Comparison of ENCODE assay signal across 31 cellular contexts in genomic region chr16:1062895-1063294, GRCh38. TPM values are rescaled to one million over a fixed set of nuclear protein-coding genes. Genes with fewer than 3 reads are reported as not detected.
"Had no signal": no experiment of that assay in that cellular context is flagged by ENCODE, and none has a peak within 500 bp of the region (broad histone marks: within the 10 kb centered on the region; RNA-seq: fewer than 3 reads in every experiment).

No MANE protein-coding gene starts in this region.

- H3K27ac Mint-ChIP-seq: activated B cell treated with CpG ODN at 0.5 μM for 24 hours; activated CD8-positive, alpha-beta T cell treated with anti-CD3 and anti-CD28 coated beads for 36 hours; activated naive CD8-positive, alpha-beta T cell; activated T-helper 17 cell treated with anti-CD3 and anti-CD28 coated beads, Interleukin-2, amount 50 U/mL, for 72 hours; effector memory CD8-positive, alpha-beta T cell; T-helper 17 cell; T-helper 2 cell treated with Interferon-gamma antibody and Interleukin-4, amounts not matched to agents 5 μg/mL and 100 μg/mL, for 36 hours had no signal

- H3K27ac ChIP-seq: body of pancreas, esophagus muscularis mucosa, foreskin keratinocyte, gastrocnemius medialis, WERI-Rb-1 had no signal

- H3K9me3 ChIP-seq: body of pancreas, gastrocnemius medialis had no signal

- H3K4me3 ChIP-seq: body of pancreas, esophagus muscularis mucosa, gastrocnemius medialis had no signal

- DNase-seq: activated B cell treated with CpG ODN at 0.5 μM for 24 hours; activated CD4-positive, alpha-beta T cell treated with anti-CD3 and anti-CD28 coated beads for 48 hours; activated CD4-positive, alpha-beta T cell treated with anti-CD3 and anti-CD28 coated beads, Interleukin-2, amount 50 U/mL, for 1 hour; activated CD4-positive, alpha-beta T cell treated with anti-CD3 and anti-CD28 coated beads, Interleukin-2, amount 50 U/mL, for 48 hours; activated CD8-positive, alpha-beta memory T cell treated with anti-CD3 and anti-CD28 coated beads for 24 hours; activated CD8-positive, alpha-beta T cell treated with anti-CD3 and anti-CD28 coated beads for 36 hours; activated effector memory CD4-positive, alpha-beta T cell treated with Interleukin-2 at 50 U/mL for 16 hours; activated gamma-delta T cell treated with Interleukin-2 at 50 U/mL for 16 hours; activated naive CD4-positive, alpha-beta T cell treated with anti-CD3 and anti-CD28 coated beads, Interleukin-2, amount 50 U/mL, for 16 hours; activated naive CD4-positive, alpha-beta T cell treated with Interleukin-2 at 50 U/mL for 16 hours; activated T-cell treated with anti-CD3 and anti-CD28 coated beads, Interleukin-2, amount 50 U/mL, for 4 hours; amygdala; aorta; body of pancreas; cortex of kidney; dermis blood vessel endothelial cell; effector CD4-positive, alpha-beta T cell; effector memory CD8-positive, alpha-beta T cell; erythroblast; foreskin keratinocyte; gastrocnemius medialis; glutamatergic neuron; T-helper 1 cell; T-helper 17 cell; T1000; WERI-Rb-1 had no signal

- H3K9me3 Mint-ChIP-seq: activated T-helper 17 cell treated with anti-CD3 and anti-CD28 coated beads, Interleukin-2, amount 50 U/mL, for 72 hours had no signal

- H3K4me1 ChIP-seq: body of pancreas, esophagus muscularis mucosa, foreskin keratinocyte, gastrocnemius medialis had no signal

- H3K36me3 ChIP-seq: esophagus muscularis mucosa, gastrocnemius medialis, WERI-Rb-1 had no signal

- H3K4me1 Mint-ChIP-seq: activated B cell treated with CpG ODN at 0.5 μM for 24 hours; activated T-helper 17 cell treated with anti-CD3 and anti-CD28 coated beads, Interleukin-2, amount 50 U/mL, for 72 hours had no signal

- H3K4me3 Mint-ChIP-seq: activated B cell treated with CpG ODN at 0.5 μM for 24 hours; activated CD8-positive, alpha-beta T cell treated with anti-CD3 and anti-CD28 coated beads for 36 hours; activated naive CD8-positive, alpha-beta T cell; activated T-cell treated with anti-CD3 and anti-CD28 coated beads, Interleukin-2, amount 50 U/mL, for 4 hours; activated T-helper 17 cell treated with anti-CD3 and anti-CD28 coated beads, Interleukin-2, amount 50 U/mL, for 72 hours; effector memory CD8-positive, alpha-beta T cell; T-helper 17 cell; T-helper 2 cell treated with Interferon-gamma antibody and Interleukin-4, amounts not matched to agents 5 μg/mL and 100 μg/mL, for 36 hours had no signal

RNA-seq across cellular contexts. Expression of gene SSTR5, which starts 9.7 kb away (rescaled TPM):
- total RNA-seq: activated B cell treated with CpG ODN at 0.5 μM for 24 hours; activated CD8-positive, alpha-beta T cell treated with anti-CD3 and anti-CD28 coated beads for 36 hours; activated T-cell treated with anti-CD3 and anti-CD28 coated beads, Interleukin-2, amount 50 U/mL, for 4 hours; activated T-helper 17 cell treated with anti-CD3 and anti-CD28 coated beads, Interleukin-2, amount 50 U/mL, for 72 hours; chondrocyte; esophagus muscularis mucosa; foreskin keratinocyte; T-helper 17 cell had no signal

RNA-seq across cellular contexts. Expression of gene C1QTNF8, which starts 33.1 kb away (rescaled TPM):
- total RNA-seq: activated B cell treated with CpG ODN at 0.5 μM for 24 hours; activated CD8-positive, alpha-beta T cell treated with anti-CD3 and anti-CD28 coated beads for 36 hours; activated T-cell treated with anti-CD3 and anti-CD28 coated beads, Interleukin-2, amount 50 U/mL, for 4 hours; activated T-helper 17 cell treated with anti-CD3 and anti-CD28 coated beads, Interleukin-2, amount 50 U/mL, for 72 hours; body of pancreas; chondrocyte; dermis blood vessel endothelial cell; esophagus muscularis mucosa; foreskin keratinocyte; gastrocnemius medialis; T-helper 17 cell had no signal
